In the genomic region with DNA sequence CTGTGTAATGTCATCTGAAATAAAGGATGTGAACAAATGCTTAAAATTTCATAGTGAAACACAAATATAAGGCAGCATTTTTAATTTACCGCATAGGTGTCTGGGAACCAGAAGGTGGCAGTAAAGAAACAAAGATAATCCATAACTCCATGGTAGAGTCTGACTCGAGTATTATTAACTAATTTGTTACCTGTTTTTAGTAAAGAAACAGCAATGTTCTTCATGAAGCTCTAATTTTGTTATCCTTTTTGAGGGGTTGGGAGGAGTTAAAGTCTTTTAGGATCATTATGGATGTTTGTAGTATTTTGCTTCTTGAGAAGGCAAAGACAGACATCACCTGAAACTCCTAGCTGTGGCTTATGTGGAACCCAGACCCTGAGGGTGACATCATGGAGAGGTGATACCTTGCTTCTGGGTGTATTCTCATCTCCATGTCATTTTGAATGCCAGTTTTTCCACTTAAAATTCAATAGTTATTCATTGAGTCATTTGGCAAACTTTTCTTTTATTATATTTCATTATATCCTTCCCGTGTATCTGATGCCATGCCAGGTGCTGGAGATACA, we compare ENCODE assay signal across 8 cellular contexts.
DNase-seq lines count a peak whose midpoint lies in the region; ATAC-seq and TF ChIP-seq lines count a peak whose summit lies in the region.

No MANE protein-coding gene starts in this region.

- peaks cover 8 to 34% of the 10 kb centered on the region in 2 experiments for H3K79me1 ChIP-seq in IMR-90 (ENCODE audit: low read depth in 1 of 2, low read length in 2 of 2)

- peak overlapping the region; percentile 79 for H3K14ac ChIP-seq in IMR-90 (replicated peaks; ENCODE audit: low read depth, low read length)

- H3K9ac ChIP-seq in IMR-90 (ENCODE audit: low read depth, low read length) = 0 out of 2 replicates have a peak overlapping the region, but pooled peaks have one; percentile 62

- no peak overlapping the region for H3K4me2 ChIP-seq in IMR-90 (ENCODE audit: low read depth, low read length)

- peak overlapping the region; percentile 84 for H3K4ac ChIP-seq in IMR-90 (ENCODE audit: low read depth, low read length)

- peak overlapping the region; percentile 99 for H2BK20ac ChIP-seq in IMR-90 (ENCODE audit: low read depth, low read length)

- ATAC-seq in IMR-90 (ENCODE audit: low read depth) = peak; percentile 59
- peak; percentile 53 for ATAC-seq in omental fat pad (ENCODE audit: low FRiP score)

- no peak overlapping the region for H2AK9ac ChIP-seq in IMR-90 (replicated peaks; ENCODE audit: low read depth, low read length, poor library complexity)

- H2AFZ ChIP-seq in IMR-90 (replicated peaks; ENCODE audit: low read length, poor library complexity) = no peak overlapping the region

- H2BK5ac ChIP-seq in IMR-90 (ENCODE audit: low read depth, low read length, poor library complexity, severe bottlenecking) = peak overlapping the region; percentile 98

- intact Hi-C loops in IMR-90 (cut with micrococcal nuclease) (loop anchor here (1.0 kb wide), 4 partner anchors 168 to 450 kb away; no protein-coding TSS in a partner anchor), esophagus squamous epithelium (cut with DNase I) (no loop called here)

- H2BK15ac ChIP-seq in IMR-90 (ENCODE audit: low read depth, low read length) = peak overlapping the region; percentile 86; the same call in 1 of the 3 replicates

- H3K4me3 ChIP-seq in IMR-90 (ENCODE audit: insufficient read depth, low read depth, low read length) = no peak overlapping the region
- H3K4me3 ChIP-seq in esophagus squamous epithelium = no peak overlapping the region
- no peak overlapping the region for H3K4me3 ChIP-seq in MG63

- no peaks in the 10 kb centered on the region for H4K20me1 ChIP-seq in IMR-90 (ENCODE audit: insufficient read depth, low read length)

- H3K23ac ChIP-seq in IMR-90 (ENCODE audit: low read depth, low read length) = peak overlapping the region; percentile 14; the same call in 1 of the 2 replicates

- CTCF ChIA-PET in IMR-90 (lab: Yijun Ruan, JAX) = interaction anchor here (0.6 to 1.0 kb wide), 5 partner anchors 12 to 954 kb away, joined by 3 to 5 read pairs (median 3); no protein-coding TSS in a partner anchor

- TF ChIP-seq CTCF in IMR-90 (conservative IDR thresholded peaks at IDR 0.05; ENCODE audit: low read depth, low read length) (peak; percentile 76), esophagus squamous epithelium (IDR thresholded peaks at IDR 0.05) (peak in 5 of 6 experiments; percentile 51 to 82 (median 69)), omental fat pad (IDR thresholded peaks at IDR 0.05) (peak in 1 of 3 donors; percentile 13)

- peaks cover 38% of the 10 kb centered on the region for H3K4me1 ChIP-seq in IMR-90 (ENCODE audit: control insufficient read depth, insufficient read depth, low read length)
- H3K4me1 ChIP-seq in esophagus squamous epithelium = peaks cover 0 to 24% (median 0%) of the 10 kb centered on the region in 3 donors

- in situ Hi-C loops in IMR-90 (cut with MboI; ENCODE audit: low sequenced_read_pairs) = loop anchor here (25.0 kb wide), 1 partner anchor 351 kb away; no protein-coding TSS in a partner anchor

- peak overlapping the region; percentile 96 for H3K18ac ChIP-seq in IMR-90 (ENCODE audit: low read depth, low read length)

- 20% methylated on average over 1 of the region's 3 CpGs; no CpG with 5 or more reads in 1 of the 2 experiments for WGBS in IMR-90 (ENCODE audit: extremely low coverage in 2 of 2, insufficient read length in 1 of 2), 2 experiments
- WGBS in esophagus squamous epithelium, 2 donors = 27 to 29% methylated on average over 3 of the region's 3 CpGs

- H4K91ac ChIP-seq in IMR-90 (ENCODE audit: insufficient read depth, low read depth, low read length) = peak overlapping the region; percentile 61; the same call in 1 of the 2 replicates

- H3K36me3 ChIP-seq in IMR-90 (ENCODE audit: control insufficient read depth, insufficient read depth, low read length) (peaks cover 11% of the 10 kb centered on the region), esophagus squamous epithelium (peaks cover 0 to 54% (median 0%) of the 10 kb centered on the region in 3 donors), MG63 (peaks cover 60% of the 10 kb centered on the region)

- peak overlapping the region; percentile 75; the same call in 1 of the 2 replicates for H4K5ac ChIP-seq in IMR-90 (ENCODE audit: low read depth, low read length)

- peaks cover 24% of the 10 kb centered on the region for H3K9me1 ChIP-seq in IMR-90 (ENCODE audit: insufficient read depth, low read length)

- H3K9me3 ChIP-seq in IMR-90 (ENCODE audit: control insufficient read depth, insufficient read depth, low read length) (no peaks in the 10 kb centered on the region), esophagus squamous epithelium (no peaks in the 10 kb centered on the region), MG63 (no peaks in the 10 kb centered on the region)

- H3K56ac ChIP-seq in IMR-90 (ENCODE audit: extremely low read depth, insufficient read depth, low read length) = peak overlapping the region; percentile 49; the same call in 1 of the 2 replicates

- peak overlapping the region; percentile 92 for H2BK120ac ChIP-seq in IMR-90 (ENCODE audit: low read depth, low read length)

- no peak for TF ChIP-seq POLR2A in IMR-90 (IDR thresholded peaks at IDR 0.05; ENCODE audit: low read depth, low read length)
- no peak for TF ChIP-seq POLR2A in esophagus squamous epithelium (IDR thresholded peaks at IDR 0.05)

- dilution Hi-C loops in IMR-90 (cut with HindIII; ENCODE audit: low sequenced_read_pairs, unreplicated experiment) = no loop called here

- H4K8ac ChIP-seq in IMR-90 (ENCODE audit: low read depth in 2 of 2, low read length in 2 of 2) = peak overlapping the region; percentile 17 to 82; a peak in 3 of 4 replicates

- no TSS peak for BruUV-seq in IMR-90 (replicated peaks; lab: Mats Ljungman, UMichigan)

- DNase-seq in DMS79 (lab: John Stamatoyannopoulos, UW) (peak; percentile 12), IMR-90 (peak; percentile 74), SK-N-DZ (ENCODE audit: low spot score) (peak; percentile 30), esophagus squamous epithelium (lab: John Stamatoyannopoulos, UW) (no peak), omental fat pad (ENCODE audit: low spot score) (no peak), MG63 (no peak), retina (no peak)
- no peak for DNase-seq in activated CD4-positive, alpha-beta T cell treated with anti-CD3 and anti-CD28 coated beads for 48 hours

- peak overlapping the region; percentile 83 for H2AK5ac ChIP-seq in IMR-90 (ENCODE audit: low read depth, low read length)

- H3K27ac ChIP-seq in IMR-90 (ENCODE audit: insufficient read depth, low read length) = peak overlapping the region; percentile 48; the same call in 1 of the 2 replicates
- H3K27ac ChIP-seq in esophagus squamous epithelium = no peak overlapping the region

- no peaks in the 10 kb centered on the region for H3K27me3 ChIP-seq in IMR-90 (ENCODE audit: control insufficient read depth, insufficient read depth, low read length)
- H3K27me3 ChIP-seq in esophagus squamous epithelium = no peaks in the 10 kb centered on the region
- H3K27me3 ChIP-seq in MG63 = no peaks in the 10 kb centered on the region

- TF ChIP-seq RAD21 in IMR-90 (IDR thresholded peaks at IDR 0.05; ENCODE audit: low read length) = peak; percentile 70

- POLR2A ChIA-PET in IMR-90 (lab: Charles Lee; ENCODE audit: unreplicated experiment) = no interaction called here

TF ChIP-seq in IMR-90, 13 proteins besides CTCF, POLR2A, EP300 and RAD21:
- TF ChIP-seq, protein P1, sequence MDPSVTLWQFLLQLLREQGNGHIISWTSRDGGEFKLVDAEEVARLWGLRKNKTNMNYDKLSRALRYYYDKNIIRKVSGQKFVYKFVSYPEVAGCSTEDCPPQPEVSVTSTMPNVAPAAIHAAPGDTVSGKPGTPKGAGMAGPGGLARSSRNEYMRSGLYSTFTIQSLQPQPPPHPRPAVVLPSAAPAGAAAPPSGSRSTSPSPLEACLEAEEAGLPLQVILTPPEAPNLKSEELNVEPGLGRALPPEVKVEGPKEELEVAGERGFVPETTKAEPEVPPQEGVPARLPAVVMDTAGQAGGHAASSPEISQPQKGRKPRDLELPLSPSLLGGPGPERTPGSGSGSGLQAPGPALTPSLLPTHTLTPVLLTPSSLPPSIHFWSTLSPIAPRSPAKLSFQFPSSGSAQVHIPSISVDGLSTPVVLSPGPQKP (IDR thresholded peaks at IDR 0.05; ENCODE audit: borderline replicate concordance, low read depth, low read length) = no peak
- TF ChIP-seq CEBPB (IDR thresholded peaks at IDR 0.05; ENCODE audit: low read depth, low read length) (no peak), FOS (IDR thresholded peaks at IDR 0.05; ENCODE audit: low read depth, low read length) (no peak), CHD1 (IDR thresholded peaks at IDR 0.05; ENCODE audit: low read depth, low read length) (no peak), RCOR1 (IDR thresholded peaks at IDR 0.05; ENCODE audit: insufficient replicate concordance, low read length) (no peak), SMC3 (IDR thresholded peaks at IDR 0.05; ENCODE audit: low read depth, low read length) (peak; percentile 62)
- TF ChIP-seq, protein P2, sequence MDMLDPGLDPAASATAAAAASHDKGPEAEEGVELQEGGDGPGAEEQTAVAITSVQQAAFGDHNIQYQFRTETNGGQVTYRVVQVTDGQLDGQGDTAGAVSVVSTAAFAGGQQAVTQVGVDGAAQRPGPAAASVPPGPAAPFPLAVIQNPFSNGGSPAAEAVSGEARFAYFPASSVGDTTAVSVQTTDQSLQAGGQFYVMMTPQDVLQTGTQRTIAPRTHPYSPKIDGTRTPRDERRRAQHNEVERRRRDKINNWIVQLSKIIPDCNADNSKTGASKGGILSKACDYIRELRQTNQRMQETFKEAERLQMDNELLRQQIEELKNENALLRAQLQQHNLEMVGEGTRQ (IDR thresholded peaks at IDR 0.05; ENCODE audit: low read depth, low read length) = no peak
TF ChIP-seq in IMR-90: peak in this region for 1.

Comparison
In these comparisons a context has a peak if more than half of its experiments do, and no peak if none do; other contexts are left out.
1. DNase-seq: peak in DMS79 (single experiment), IMR-90 (single experiment) and SK-N-DZ (single experiment); none in esophagus squamous epithelium (single experiment), omental fat pad (single experiment), activated CD4-positive, alpha-beta T cell treated with anti-CD3 and anti-CD28 coated beads for 48 hours (single experiment), MG63 (single experiment) and retina (single experiment).